In genomic region chr2:15273452-15273851, GRCh38 we compare ENCODE assay signal across 1 cellular context.
TF ChIP-seq lines count a peak whose summit lies in the region.

No MANE protein-coding gene starts in this region.

TF ChIP-seq in GM23338, 12 proteins besides CTCF, POLR2A, EP300 and RAD21 (continued from another document):
- TF ChIP-seq ZNF462 (CRISPR knock-in tag; IDR thresholded peaks at IDR 0.05) (no peak), REST (IDR thresholded peaks at IDR 0.05; ENCODE audit: unreplicated experiment) (no peak), CREB1 (CRISPR knock-in tag; IDR thresholded peaks at IDR 0.05; ENCODE audit: low read depth) (no peak), STAT1 (IDR thresholded peaks at IDR 0.05; ENCODE audit: unreplicated experiment) (no peak), JUNB (IDR thresholded peaks at IDR 0.05; ENCODE audit: unreplicated experiment) (no peak), POLR2AphosphoS5 (IDR thresholded peaks at IDR 0.05; ENCODE audit: low read depth) (no peak), ETS1 (IDR thresholded peaks at IDR 0.05) (no peak), ZNF331 (CRISPR knock-in tag; IDR thresholded peaks at IDR 0.05; ENCODE audit: low read depth) (no peak)
